Comparison of ENCODE assay signal across 1 cellular context in genomic region chr17:74892974-74893911, GRCh38.
TF ChIP-seq lines count a peak whose summit lies in the region.

A gene with protein sequence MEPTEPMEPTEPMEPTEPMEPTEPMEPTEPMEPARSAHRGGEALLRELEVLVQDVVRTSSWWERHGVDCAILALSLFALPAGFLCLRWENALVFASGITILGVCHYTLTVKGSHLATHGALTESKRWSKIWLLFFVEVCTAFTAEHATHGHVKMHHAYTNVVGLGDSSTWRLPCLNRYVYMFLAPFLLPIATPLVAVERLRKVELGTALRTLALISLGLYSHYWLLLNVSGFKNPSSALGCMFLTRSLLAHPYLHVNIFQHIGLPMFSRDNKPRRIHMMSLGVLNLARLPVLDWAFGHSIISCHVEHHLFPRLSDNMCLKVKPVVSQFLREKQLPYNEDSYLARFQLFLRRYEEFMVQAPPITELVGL (minus strand): TSS chr17:74893633. CDS start chr17:74893595, 38 bp downstream.

TF ChIP-seq in WTC11, 78 proteins besides CTCF, POLR2A, EP300 and RAD21 (continued from another document):
- TF ChIP-seq ZNF219 (CRISPR knock-in tag; IDR thresholded peaks at IDR 0.05; ENCODE audit: borderline replicate concordance) (no peak), ATF2 (CRISPR knock-in tag; IDR thresholded peaks at IDR 0.05; ENCODE audit: borderline replicate concordance, low read depth) (no peak), GABPB1 (CRISPR knock-in tag; IDR thresholded peaks at IDR 0.05) (no peak), CDX4 (CRISPR knock-in tag; IDR thresholded peaks at IDR 0.05; ENCODE audit: borderline replicate concordance) (no peak), NFATC4 (CRISPR knock-in tag; IDR thresholded peaks at IDR 0.05) (no peak), CBFB (CRISPR knock-in tag; IDR thresholded peaks at IDR 0.05; ENCODE audit: low read depth) (no peak), SOX15 (CRISPR knock-in tag; IDR thresholded peaks at IDR 0.05) (no peak), ETV6 (CRISPR knock-in tag; IDR thresholded peaks at IDR 0.05) (0 out of 2 replicates have a peak, but pooled peaks have one; percentile 31), CREM (CRISPR knock-in tag; IDR thresholded peaks at IDR 0.05) (0 out of 2 replicates have a peak, but pooled peaks have one; percentile 31), TEAD4 (CRISPR knock-in tag; IDR thresholded peaks at IDR 0.05) (no peak), ZBTB21 (CRISPR knock-in tag; IDR thresholded peaks at IDR 0.05; ENCODE audit: borderline replicate concordance) (peak; percentile 15; the same call in 1 of the 2 replicates), ZNF317 (CRISPR knock-in tag; IDR thresholded peaks at IDR 0.05; ENCODE audit: borderline replicate concordance, low read depth) (peak; percentile 74; the same call in 1 of the 2 replicates), KAT7 (CRISPR knock-in tag; IDR thresholded peaks at IDR 0.05; ENCODE audit: borderline replicate concordance) (no peak), MLX (CRISPR knock-in tag; IDR thresholded peaks at IDR 0.05) (no peak), ZNF138 (CRISPR knock-in tag; conservative IDR thresholded peaks at IDR 0.05) (0 out of 2 replicates have a peak, but pooled peaks have one; percentile 60), NR1H2 (CRISPR knock-in tag; IDR thresholded peaks at IDR 0.05) (no peak), FOXP4 (CRISPR knock-in tag; IDR thresholded peaks at IDR 0.05) (no peak), GRHL2 (CRISPR knock-in tag; IDR thresholded peaks at IDR 0.05; ENCODE audit: insufficient replicate concordance, severe bottlenecking) (no peak), USF2 (CRISPR knock-in tag; IDR thresholded peaks at IDR 0.05) (peak; percentile 53; the same call in 1 of the 2 replicates), OVOL2 (CRISPR knock-in tag; IDR thresholded peaks at IDR 0.05; ENCODE audit: borderline replicate concordance) (no peak)
- TF ChIP-seq, protein P1, sequence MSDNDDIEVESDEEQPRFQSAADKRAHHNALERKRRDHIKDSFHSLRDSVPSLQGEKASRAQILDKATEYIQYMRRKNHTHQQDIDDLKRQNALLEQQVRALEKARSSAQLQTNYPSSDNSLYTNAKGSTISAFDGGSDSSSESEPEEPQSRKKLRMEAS (CRISPR knock-in tag; IDR thresholded peaks at IDR 0.05), result peak; percentile 59; the same call in 1 of the 2 replicates
- TF ChIP-seq, protein P2, sequence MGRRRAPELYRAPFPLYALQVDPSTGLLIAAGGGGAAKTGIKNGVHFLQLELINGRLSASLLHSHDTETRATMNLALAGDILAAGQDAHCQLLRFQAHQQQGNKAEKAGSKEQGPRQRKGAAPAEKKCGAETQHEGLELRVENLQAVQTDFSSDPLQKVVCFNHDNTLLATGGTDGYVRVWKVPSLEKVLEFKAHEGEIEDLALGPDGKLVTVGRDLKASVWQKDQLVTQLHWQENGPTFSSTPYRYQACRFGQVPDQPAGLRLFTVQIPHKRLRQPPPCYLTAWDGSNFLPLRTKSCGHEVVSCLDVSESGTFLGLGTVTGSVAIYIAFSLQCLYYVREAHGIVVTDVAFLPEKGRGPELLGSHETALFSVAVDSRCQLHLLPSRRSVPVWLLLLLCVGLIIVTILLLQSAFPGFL (CRISPR knock-in tag; IDR thresholded peaks at IDR 0.05; ENCODE audit: borderline replicate concordance), result no peak
- TF ChIP-seq, protein P3, sequence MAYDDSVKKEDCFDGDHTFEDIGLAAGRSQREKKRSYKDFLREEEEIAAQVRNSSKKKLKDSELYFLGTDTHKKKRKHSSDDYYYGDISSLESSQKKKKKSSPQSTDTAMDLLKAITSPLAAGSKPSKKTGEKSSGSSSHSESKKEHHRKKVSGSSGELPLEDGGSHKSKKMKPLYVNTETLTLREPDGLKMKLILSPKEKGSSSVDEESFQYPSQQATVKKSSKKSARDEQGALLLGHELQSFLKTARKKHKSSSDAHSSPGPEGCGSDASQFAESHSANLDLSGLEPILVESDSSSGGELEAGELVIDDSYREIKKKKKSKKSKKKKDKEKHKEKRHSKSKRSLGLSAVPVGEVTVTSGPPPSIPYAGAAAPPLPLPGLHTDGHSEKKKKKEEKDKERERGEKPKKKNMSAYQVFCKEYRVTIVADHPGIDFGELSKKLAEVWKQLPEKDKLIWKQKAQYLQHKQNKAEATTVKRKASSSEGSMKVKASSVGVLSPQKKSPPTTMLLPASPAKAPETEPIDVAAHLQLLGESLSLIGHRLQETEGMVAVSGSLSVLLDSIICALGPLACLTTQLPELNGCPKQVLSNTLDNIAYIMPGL (CRISPR knock-in tag; IDR thresholded peaks at IDR 0.05), result peak; percentile 69; the same call in 1 of the 2 replicates
